Comparison of ENCODE assay signal across 8 cellular contexts in the genomic region with DNA sequence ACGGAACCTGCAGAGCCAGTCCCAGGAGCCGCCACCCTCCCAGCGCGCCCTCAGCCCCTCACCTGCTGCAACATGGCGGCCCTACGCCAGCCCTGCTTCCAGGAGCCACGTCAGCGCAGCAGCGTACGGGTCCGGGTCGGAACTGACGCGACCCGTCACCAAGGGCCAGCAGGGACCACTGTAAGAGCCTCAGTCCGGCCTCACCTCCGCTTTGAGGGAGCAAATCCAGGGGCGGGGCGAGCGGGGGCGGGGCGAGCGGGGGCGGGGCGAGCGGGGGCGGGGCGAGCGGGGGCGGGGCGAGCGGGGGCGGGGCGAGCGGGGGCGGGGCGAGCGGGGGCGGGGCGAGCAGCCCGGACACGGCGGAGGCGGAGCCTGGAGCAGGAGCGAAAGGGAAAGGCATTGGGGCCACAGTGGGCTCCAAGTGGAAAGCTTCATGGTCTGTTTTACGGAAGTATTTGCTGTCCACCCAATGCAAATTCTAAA. TPM values are rescaled to one million over a fixed set of nuclear protein-coding genes. Genes with fewer than 3 reads are reported as not detected.
A peak's percentile ranks its signal among the peaks of the same experiment; 100 is the strongest.
DNase-seq lines count a peak whose midpoint lies in the region; ATAC-seq and TF ChIP-seq lines count a peak whose summit lies in the region.
"Not testable (repeated sequence)": the region's sequence is repeated elsewhere in the genome, so short reads cannot be mapped to it uniquely, and the experiment has no call there.

TSS of gene TVP23C (minus strand) at position 109 of the 483 bp plus-strand sequence. CDS start at position 74, 35 bp downstream.

- not testable (repeated sequence) for H3K4me1 ChIP-seq in subcutaneous abdominal adipose tissue (ENCODE audit: control insufficient read depth in 5 of 5, insufficient read depth in 5 of 5, low read length in 5 of 5)

- not testable (repeated sequence) for H3K9me3 ChIP-seq in subcutaneous abdominal adipose tissue (ENCODE audit: control insufficient read depth in 5 of 5, low read length in 5 of 5)

- peak within 1 kb of the TSS; percentile 95 for H3K4me3 Mint-ChIP-seq in HFFc6
- peak within 1 kb of the TSS; percentile 95 for H3K4me3 Mint-ChIP-seq in activated naive CD8-positive, alpha-beta T cell treated with anti-CD3 and anti-CD28 coated beads, Interleukin-2, amount 10 ng/mL, durations not matched to agents 7 days and 5 days

- peak within 1 kb of the TSS; percentile 44 to 80 (median 65) for H3K4me3 ChIP-seq in subcutaneous abdominal adipose tissue (ENCODE audit: low read depth in 1 of 5, low read length in 5 of 5)

- H3K36me3 ChIP-seq in subcutaneous abdominal adipose tissue (ENCODE audit: control insufficient read depth in 5 of 5, insufficient read depth in 5 of 5, low read length in 5 of 5): not testable (repeated sequence)

- not testable (repeated sequence) for H3K36me3 Mint-ChIP-seq in HFFc6 (ENCODE audit: low read depth); activated naive CD8-positive, alpha-beta T cell treated with anti-CD3 and anti-CD28 coated beads, Interleukin-2, amount 10 ng/mL, durations not matched to agents 7 days and 5 days

- peak within 1 kb of the TSS in 1 of 5 donors; percentile 66 for H3K9ac ChIP-seq in subcutaneous abdominal adipose tissue (ENCODE audit: low read length in 5 of 5)

- DNase-seq in GM03348 (ENCODE audit: low spot score) (peak; percentile 73), HFFc6 (peak; percentile 60), MV-4-11 (lab: John Stamatoyannopoulos, UW) (peak; percentile 76), T-helper 1 cell (peak; percentile 56 to 88 (median 61)), Right ventricle myocardium inferior (ENCODE audit: missing footprints) (peak; percentile 86), omental fat pad (ENCODE audit: low spot score) (peak; percentile 38)
- DNase-seq in activated naive CD8-positive, alpha-beta T cell treated with anti-CD3 and anti-CD28 coated beads, Interleukin-2, amount 10 ng/mL, durations not matched to agents 7 days and 5 days: peak; percentile 78

- H3K27ac Mint-ChIP-seq in HFFc6: peak within 1 kb of the TSS; percentile 95
- H3K27ac Mint-ChIP-seq in activated naive CD8-positive, alpha-beta T cell treated with anti-CD3 and anti-CD28 coated beads, Interleukin-2, amount 10 ng/mL, durations not matched to agents 7 days and 5 days: peak within 1 kb of the TSS; percentile 96

- not testable (repeated sequence) for H3K27me3 ChIP-seq in subcutaneous abdominal adipose tissue (ENCODE audit: control insufficient read depth in 5 of 5, insufficient read depth in 4 of 5, low read length in 5 of 5)

- H3K4me1 Mint-ChIP-seq in HFFc6 (ENCODE audit: low read depth): peaks cover 14% of the 10 kb centered on the region
- H3K4me1 Mint-ChIP-seq in activated naive CD8-positive, alpha-beta T cell treated with anti-CD3 and anti-CD28 coated beads, Interleukin-2, amount 10 ng/mL, durations not matched to agents 7 days and 5 days: not testable (repeated sequence)

- intact Hi-C loops in Right ventricle myocardium inferior (cut with DNase I): not testable (repeated sequence)

- peak within 1 kb of the TSS; percentile 30 for H3K27ac ChIP-seq in subcutaneous abdominal adipose tissue (ENCODE audit: low read depth, low read length)

- TF ChIP-seq CTCF in HFFc6 (IDR thresholded peaks at IDR 0.05); omental fat pad (IDR thresholded peaks at IDR 0.05): not testable (repeated sequence)

- H3K9me3 Mint-ChIP-seq in HFFc6; activated naive CD8-positive, alpha-beta T cell treated with anti-CD3 and anti-CD28 coated beads, Interleukin-2, amount 10 ng/mL, durations not matched to agents 7 days and 5 days: not testable (repeated sequence)

- H3K27me3 Mint-ChIP-seq in HFFc6 (ENCODE audit: insufficient read depth); activated naive CD8-positive, alpha-beta T cell treated with anti-CD3 and anti-CD28 coated beads, Interleukin-2, amount 10 ng/mL, durations not matched to agents 7 days and 5 days: not testable (repeated sequence)

- POLR2A ChIA-PET in activated naive CD8-positive, alpha-beta T cell treated with anti-CD3 and anti-CD28 coated beads, Interleukin-2, amount 10 ng/mL, durations not matched to agents 7 days and 5 days (lab: Charles Lee): not testable (repeated sequence)

- peak; percentile 94 for ATAC-seq in activated naive CD8-positive, alpha-beta T cell treated with anti-CD3 and anti-CD28 coated beads, Interleukin-2, amount 10 ng/mL, durations not matched to agents 7 days and 5 days (ENCODE audit: low read depth)
- ATAC-seq in Right ventricle myocardium inferior (peak; percentile 80), omental fat pad (ENCODE audit: low FRiP score) (peak; percentile 88)

RNA-seq across cellular contexts. Expression of gene TVP23C, which starts in this region (rescaled TPM):
- total RNA-seq in HFFc6 (2021; fragmentation: NEBNext Ultra II Directional; extraction: Animal tissue kit (Norgen Biotek cat#: 25700)): 10 to 100 TPM in 5 of 6 experiments, 1 to 10 TPM in 1; 9.3 to 14.9 (median 12.4) TPM
- total RNA-seq in activated naive CD8-positive, alpha-beta T cell treated with anti-CD3 and anti-CD28 coated beads, Interleukin-2, amount 10 ng/mL, durations not matched to agents 7 days and 5 days: 10 to 100 TPM; 21.0 to 24.3 TPM
- total RNA-seq in Right ventricle myocardium inferior (4.1 TPM), omental fat pad (10 to 100 TPM in 3 of 4 donors, 1 to 10 TPM in 1; 8.4 to 24.0 (median 14.5) TPM)

Comparison
In these comparisons a context has a peak if more than half of its experiments do, and no peak if none do; other contexts are left out.
1. Peak in every context shown above with its lines: DNase-seq, ATAC-seq, H3K4me3 ChIP-seq and H3K27ac ChIP-seq.